Comparison of ENCODE assay signal across 25 cellular contexts in the genomic region with DNA sequence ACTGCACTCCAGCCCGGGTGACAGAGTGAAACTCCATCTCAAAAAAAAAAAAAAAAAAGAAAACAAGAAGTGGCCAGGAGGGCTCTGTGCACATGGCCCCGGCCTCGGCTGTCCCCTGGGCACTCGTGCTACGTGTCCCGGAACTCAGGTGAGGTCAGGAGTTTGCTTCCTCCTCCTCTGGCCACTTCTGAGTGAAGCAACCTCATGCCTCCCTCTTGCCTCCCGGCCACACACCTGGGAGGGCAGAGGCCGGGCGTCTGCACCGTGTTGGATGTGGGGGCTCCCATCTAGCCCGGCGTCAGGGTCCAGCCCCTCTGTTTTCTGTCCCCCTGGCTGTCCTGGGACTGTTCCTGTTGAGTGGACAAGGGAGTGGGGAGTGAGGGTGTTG. TPM values are rescaled to one million over a fixed set of nuclear protein-coding genes. Genes with fewer than 3 reads are reported as not detected.
A peak's percentile ranks its signal among the peaks of the same experiment; 100 is the strongest.
DNase-seq lines count a peak whose midpoint lies in the region; ATAC-seq and TF ChIP-seq lines count a peak whose summit lies in the region.
"Had no signal": no experiment of that assay in that cellular context is flagged by ENCODE, and none has a peak within 500 bp of the region (broad histone marks: within the 10 kb centered on the region; RNA-seq: fewer than 3 reads in every experiment).

No MANE protein-coding gene starts in this region.

- intact Hi-C loops in left lung (cut with DNase I) = no loop called here
- intact Hi-C loops in thyroid gland (cut with DNase I) = no loop called here

- peaks cover 43 to 86% (median 62%) of the 10 kb centered on the region in 11 experiments; a peak in 21 of 22 replicates for H4K20me1 ChIP-seq in BLaER1 treated with 17β-estradiol and CSF1 and Interleukin-3, amounts not matched to agents 10 nM and 100 nM

- DNase-seq in left lung (no peak), thyroid gland (peak; percentile 55 to 59), AG08395 (ENCODE audit: low spot score) (no peak), NCI-H1105 (lab: John Stamatoyannopoulos, UW) (no peak), NCI-H2171 (lab: John Stamatoyannopoulos, UW) (no peak)
- DNase-seq: 8988T, ACHN, COR-L47, DMS53, GOT3, HFFc6, KBM-7, MG63, NCI-H1417, NCI-H1694, NCI-H2029 treated with DMSO at 0.1 percent for 48 hours, NCI-H2227 treated with DMSO at 0.1 percent for 48 hours, NCI-H526 treated with DMSO at 0.1 percent for 48 hours, RPMI8226, SHP77 treated with DMSO at 0.1 percent for 48 hours had no signal

- WGBS in thyroid gland, 2 donors = 38 to 44% methylated on average over 7 to 12 of the region's 12 CpGs

- peaks cover 28% of the 10 kb centered on the region for H3K4me1 Mint-ChIP-seq in nephron
- H3K4me1 Mint-ChIP-seq: CD4-positive, alpha-beta memory T cell had no signal

- H3K9me3 Mint-ChIP-seq in nephron = no peaks in the 10 kb centered on the region
- H3K9me3 Mint-ChIP-seq: CD4-positive, alpha-beta memory T cell; HFFc6 had no signal

- H3K36me3 Mint-ChIP-seq in nephron (ENCODE audit: low read depth) = peaks cover 5% of the 10 kb centered on the region

- no peaks in the 10 kb centered on the region for H3K27me3 Mint-ChIP-seq in nephron (ENCODE audit: low read depth)
- H3K27me3 Mint-ChIP-seq: CD4-positive, alpha-beta memory T cell had no signal

- H3K36me3 ChIP-seq in BLaER1 treated with 17β-estradiol and CSF1 and Interleukin-3, amounts not matched to agents 10 nM and 100 nM = peaks cover 0 to 15% (median 5%) of the 10 kb centered on the region in 11 experiments; a peak in 10 of 22 replicates
- peaks cover 0 to 27% of the 10 kb centered on the region in 2 donors for H3K36me3 ChIP-seq in left lung
- no peaks in the 10 kb centered on the region for H3K36me3 ChIP-seq in thyroid gland
- H3K36me3 ChIP-seq: HAP-1 had no signal

- no peak overlapping the region for H3K9ac ChIP-seq in BLaER1 treated with 17β-estradiol and CSF1 and Interleukin-3, amounts not matched to agents 10 nM and 100 nM

- H3K9me3 ChIP-seq in BLaER1 treated with 17β-estradiol and CSF1 and Interleukin-3, amounts not matched to agents 10 nM and 100 nM (replicated peaks in 1 of 11) = no peaks in the 10 kb centered on the region
- no peaks in the 10 kb centered on the region for H3K9me3 ChIP-seq in left lung
- H3K9me3 ChIP-seq in thyroid gland = no peaks in the 10 kb centered on the region
- H3K9me3 ChIP-seq: HAP-1, MG63 had no signal

- no peak overlapping the region for H3K4me3 Mint-ChIP-seq in nephron
- H3K4me3 Mint-ChIP-seq: CD4-positive, alpha-beta memory T cell; HFFc6 had no signal

- H3K27me3 ChIP-seq in BLaER1 treated with 17β-estradiol and CSF1 and Interleukin-3, amounts not matched to agents 10 nM and 100 nM = peaks cover 0 to 43% (median 0%) of the 10 kb centered on the region in 11 experiments; a peak in 12 of 22 replicates
- H3K27me3 ChIP-seq in left lung (no peaks in the 10 kb centered on the region), thyroid gland (no peaks in the 10 kb centered on the region)
- H3K27me3 ChIP-seq: MG63 had no signal

- ATAC-seq in left lung = peak; percentile 72
- no peak for ATAC-seq in GM19455 (IDR thresholded peaks at IDR 0.05; ENCODE audit: unreplicated experiment)

- no peak overlapping the region for H3K27ac ChIP-seq in BLaER1 treated with 17β-estradiol and CSF1 and Interleukin-3, amounts not matched to agents 10 nM and 100 nM
- H3K27ac ChIP-seq in left lung (no peak overlapping the region), thyroid gland (no peak overlapping the region)

- peaks cover 38 to 68% (median 65%) of the 10 kb centered on the region in 10 experiments for H3K4me1 ChIP-seq in BLaER1 treated with 17β-estradiol and CSF1 and Interleukin-3, amounts not matched to agents 10 nM and 100 nM
- no peaks in the 10 kb centered on the region for H3K4me1 ChIP-seq in left lung
- peaks cover 19 to 49% of the 10 kb centered on the region in 2 donors for H3K4me1 ChIP-seq in thyroid gland
- H3K4me1 ChIP-seq: HAP-1 had no signal

- peak overlapping the region in 10 of 11 experiments; percentile 62 to 99 (median 86); a peak in 18 of 22 replicates for H3K4me2 ChIP-seq in BLaER1 treated with 17β-estradiol and CSF1 and Interleukin-3, amounts not matched to agents 10 nM and 100 nM

- no peak overlapping the region for H3K4me3 ChIP-seq in BLaER1 treated with 17β-estradiol and CSF1 and Interleukin-3, amounts not matched to agents 10 nM and 100 nM
- H3K4me3 ChIP-seq in left lung = no peak overlapping the region
- no peak overlapping the region for H3K4me3 ChIP-seq in thyroid gland (replicated peaks in 1 of 3)
- H3K4me3 ChIP-seq: HAP-1, MG63 had no signal

- TF ChIP-seq CTCF in left lung (IDR thresholded peaks at IDR 0.05) (no peak), nephron (IDR thresholded peaks at IDR 0.05; ENCODE audit: unreplicated experiment in 3 of 3) (no peak), thyroid gland (IDR thresholded peaks at IDR 0.05) (no peak)

- H3K27ac Mint-ChIP-seq in nephron = peak overlapping the region; percentile 28 to 77 (median 57)
- H3K27ac Mint-ChIP-seq: CD4-positive, alpha-beta memory T cell; HFFc6 had no signal

- TF ChIP-seq POLR2A in thyroid gland (IDR thresholded peaks at IDR 0.05) = no peak

RNA-seq across cellular contexts. Expression of gene ASPSCR1, which starts 22.2 kb away (rescaled TPM):
- total RNA-seq in left lung (10 to 100 TPM; 35.1 to 40.2 TPM), thyroid gland (10 to 100 TPM; 23.2 to 53.6 (median 35.7) TPM)

RNA-seq across cellular contexts. Expression of gene CENPX, which starts 23.1 kb away (rescaled TPM):
- total RNA-seq in left lung = 10 to 100 TPM; 42.9 to 77.7 TPM
- total RNA-seq in thyroid gland = 10 to 100 TPM; 40.7 to 95.9 (median 78.0) TPM

RNA-seq across cellular contexts. Expression of gene LRRC45, which starts 23.5 kb away (rescaled TPM):
- 10 to 100 TPM; 16.9 to 20.7 TPM for total RNA-seq in left lung
- total RNA-seq in thyroid gland = 10 to 100 TPM; 15.3 to 33.0 (median 18.9) TPM

RNA-seq across cellular contexts. Expression of gene RAC3, which starts 31.9 kb away (rescaled TPM):
- total RNA-seq in left lung = 10 to 100 TPM in 1 of 2 donors, 1 to 10 TPM in 1; 4.2 to 11.5 TPM
- total RNA-seq in thyroid gland = 10 to 100 TPM; 11.8 to 23.8 (median 14.4) TPM

RNA-seq across cellular contexts. Expression of gene DCXR, which starts 37.9 kb away (rescaled TPM):
- total RNA-seq in left lung = 100 to 1,000 TPM; 113 to 152 TPM
- 100 to 1,000 TPM in 2 of 4 donors, 10 to 100 TPM in 2; 88.6 to 161 (median 114) TPM for total RNA-seq in thyroid gland

Comparison
In these comparisons a context has a peak if more than half of its experiments do, and no peak if none do; other contexts are left out.
1. DNase-seq: peak in thyroid gland (2 of 2); none in left lung (0 of 2), AG08395 (single experiment), NCI-H1105 (single experiment) and NCI-H2171 (single experiment).